8 cellular contexts compared by ENCODE assay signal in genomic region chr4:128810871-128811570, GRCh38. TPM values are rescaled to one million over a fixed set of nuclear protein-coding genes. Genes with fewer than 3 reads are reported as not detected.
DNase-seq lines count a peak whose midpoint lies in the region; ATAC-seq and TF ChIP-seq lines count a peak whose summit lies in the region.

No MANE protein-coding gene starts in this region.

- H3K9me3 Mint-ChIP-seq in IgD-negative memory B cell, result no peaks in the 10 kb centered on the region
- no peaks in the 10 kb centered on the region for H3K9me3 Mint-ChIP-seq in activated T-cell treated with anti-CD3 and anti-CD28 coated beads, Interleukin-2, amount 50 U/mL, for 4 hours

- H3F3A ChIP-seq in PC-9 (ENCODE audit: insufficient read depth, low read depth), result peaks cover 8% of the 10 kb centered on the region

- intact Hi-C loops in PC-9 (cut with micrococcal nuclease; ENCODE audit: unreplicated experiment), result loop anchor here (1.0 to 10.0 kb wide), 7 partner anchors 52 to 746 kb away; partner anchors contain the start of genes LARP1B and SCLT1

- peak overlapping the region; percentile 93 for H2AFZ ChIP-seq in PC-9

- POLR2A ChIA-PET in PC-9 (lab: Charles Lee; ENCODE audit: unreplicated experiment), result no interaction called here

- peak overlapping the region; percentile 94 to 100 (median 100) for H3K4me3 Mint-ChIP-seq in IgD-negative memory B cell
- H3K4me3 Mint-ChIP-seq in activated T-cell treated with anti-CD3 and anti-CD28 coated beads, Interleukin-2, amount 50 U/mL, for 4 hours, result peak overlapping the region; percentile 91

- H4K20me1 ChIP-seq in PC-9 (ENCODE audit: insufficient read depth), result 0 out of 2 replicates have a peak, but pooled peaks cover 6% of the 10 kb centered on the region

- no peaks in the 10 kb centered on the region for H3K36me3 Mint-ChIP-seq in IgD-negative memory B cell
- H3K36me3 Mint-ChIP-seq in activated T-cell treated with anti-CD3 and anti-CD28 coated beads, Interleukin-2, amount 50 U/mL, for 4 hours (ENCODE audit: insufficient read depth), result no peaks in the 10 kb centered on the region

- CTCF ChIA-PET in PC-9 (lab: Charles Lee), result no interaction called here

- no peaks in the 10 kb centered on the region for H3K27me3 Mint-ChIP-seq in IgD-negative memory B cell
- H3K27me3 Mint-ChIP-seq in activated T-cell treated with anti-CD3 and anti-CD28 coated beads, Interleukin-2, amount 50 U/mL, for 4 hours (ENCODE audit: low read depth), result no peaks in the 10 kb centered on the region

- no peak for TF ChIP-seq CTCF in PC-9 (conservative IDR thresholded peaks at IDR 0.05)

- no TSS peak for BruUV-seq in PC-9 (replicated peaks; lab: Mats Ljungman, UMichigan)

- peak overlapping the region; percentile 78 for H3K27ac ChIP-seq in PC-9
- peak overlapping the region; percentile 93 for H3K27ac ChIP-seq in muscle layer of colon (ENCODE audit: low read depth, low read length)

- H3K36me3 ChIP-seq in PC-9 (ENCODE audit: low read depth), result no peaks in the 10 kb centered on the region
- no peaks in the 10 kb centered on the region for H3K36me3 ChIP-seq in muscle layer of colon (ENCODE audit: insufficient read depth, low read length)

- ATAC-seq in GM21576 (IDR thresholded peaks at IDR 0.05; ENCODE audit: unreplicated experiment) (peak; percentile 50), esophagus mucosa (peak; percentile 53)
- peak; percentile 44 to 47 for ATAC-seq in activated T-cell treated with anti-CD3 and anti-CD28 coated beads, Interleukin-2, amount 50 U/mL, for 4 hours

- H3K4me1 ChIP-seq in PC-9 (replicated peaks; ENCODE audit: insufficient read depth) (0 out of 2 replicates have a peak, but pooled peaks cover 20% of the 10 kb centered on the region), muscle layer of colon (ENCODE audit: insufficient read depth, low read length) (no peaks in the 10 kb centered on the region)

- H3K4me3 ChIP-seq in PC-9, result peak overlapping the region; percentile 84
- H3K4me3 ChIP-seq in muscle layer of colon (ENCODE audit: low read depth in 1 of 2, low read length in 2 of 2), result peak overlapping the region; percentile 79 to 90

- peak overlapping the region; percentile 79 for H3K4me2 ChIP-seq in PC-9

- H3K9me3 ChIP-seq in PC-9 (ENCODE audit: insufficient read depth, low read depth) (no peaks in the 10 kb centered on the region), muscle layer of colon (ENCODE audit: low read length) (no peaks in the 10 kb centered on the region)

- no peaks in the 10 kb centered on the region for H3K9me2 ChIP-seq in PC-9 (ENCODE audit: insufficient read depth)

- H3K27ac Mint-ChIP-seq in IgD-negative memory B cell, result peak overlapping the region; percentile 92 to 97 (median 95)

- H3K9ac ChIP-seq in muscle layer of colon (ENCODE audit: low read length), result no peak overlapping the region

- DNase-seq in DMS153 treated with DMSO at 0.1 percent for 48 hours (lab: John Stamatoyannopoulos, UW; ENCODE audit: unreplicated experiment) (peak; percentile 78), PC-9 (peak; percentile 71 to 89)
- DNase-seq in activated T-cell treated with anti-CD3 and anti-CD28 coated beads, Interleukin-2, amount 50 U/mL, for 4 hours, result peak; percentile 78
- DNase-seq in stimulated activated CD8-positive, alpha-beta memory T cell treated with anti-CD3 and anti-CD28 coated beads, Interleukin-7, amount 100 ng/mL, for 1 hour (ENCODE audit: low read depth in 2 of 2), result peak; percentile 51 to 63

- H3K27me3 ChIP-seq in PC-9 (ENCODE audit: insufficient read depth, low read depth), result no peaks in the 10 kb centered on the region
- H3K27me3 ChIP-seq in muscle layer of colon (ENCODE audit: control insufficient read depth in 1 of 2, insufficient read depth in 2 of 2, low read length in 2 of 2), result no peaks in the 10 kb centered on the region

- peaks cover 11 to 21% (median 19%) of the 10 kb centered on the region in 3 donors for H3K4me1 Mint-ChIP-seq in IgD-negative memory B cell
- H3K4me1 Mint-ChIP-seq in activated T-cell treated with anti-CD3 and anti-CD28 coated beads, Interleukin-2, amount 50 U/mL, for 4 hours (ENCODE audit: low read depth), result peaks cover 23% of the 10 kb centered on the region

- peaks cover 46% of the 10 kb centered on the region for H3K79me2 ChIP-seq in PC-9 (ENCODE audit: low read depth)

RNA-seq across cellular contexts. Expression of gene JADE1, which starts 1.5 kb away (rescaled TPM):
- 34.6 TPM for polyA plus RNA-seq in IgD-negative memory B cell
- total RNA-seq in PC-9 (2021) (23.1 and 30.7 TPM in 2 replicates), esophagus mucosa (9.8 TPM)
- total RNA-seq in activated T-cell treated with anti-CD3 and anti-CD28 coated beads, Interleukin-2, amount 50 U/mL, for 4 hours, result 10 to 100 TPM; 30.0 to 40.5 (median 39.1) TPM

Comparison
In these comparisons a context has a peak if more than half of its experiments do, and no peak if none do; other contexts are left out.
1. Peak in every context shown above with its lines: DNase-seq, ATAC-seq, H3K4me3 ChIP-seq and H3K27ac ChIP-seq.